Comparison of ENCODE assay signal across 8 cellular contexts in genomic region chr15:74835312-74835823, GRCh38. TPM values are rescaled to one million over a fixed set of nuclear protein-coding genes. Genes with fewer than 3 reads are reported as not detected.
DNase-seq lines count a peak whose midpoint lies in the region; ATAC-seq, FAIRE-seq and TF ChIP-seq lines count a peak whose summit lies in the region.

No MANE protein-coding gene starts in this region.

- no peaks in the 10 kb centered on the region for H3F3A ChIP-seq in Loucy (ENCODE audit: low read depth)

- H3K27ac ChIP-seq in thyroid gland: no peak overlapping the region

- ATAC-seq in HG02588 (IDR thresholded peaks at IDR 0.05; ENCODE audit: unreplicated experiment): no peak

- H3K79me2 ChIP-seq in Loucy (ENCODE audit: insufficient read depth, low read length): no peaks in the 10 kb centered on the region

- intact Hi-C loops in thyroid gland (cut with DNase I): loop anchor here (5.0 to 10.0 kb wide), 2 partner anchors 63 to 109 kb away; no protein-coding TSS in a partner anchor

- no peaks in the 10 kb centered on the region for H3K9me3 ChIP-seq in Loucy (ENCODE audit: insufficient read depth, low read depth, low read length)
- no peaks in the 10 kb centered on the region for H3K9me3 ChIP-seq in thyroid gland

- TF ChIP-seq CTCF in Loucy (conservative IDR thresholded peaks at IDR 0.05; ENCODE audit: low read length): peak; percentile 88
- TF ChIP-seq CTCF in WI38 (IDR thresholded peaks at IDR 0.05; ENCODE audit: low read depth, low read length): peak; percentile 90
- peak; percentile 32 to 75 (median 59) for TF ChIP-seq CTCF in thyroid gland (IDR thresholded peaks at IDR 0.05)

- no peaks in the 10 kb centered on the region for H4K20me1 ChIP-seq in Loucy (ENCODE audit: insufficient read depth, low read length, poor library complexity, severe bottlenecking)

- H3K9me2 ChIP-seq in Loucy (replicated peaks; ENCODE audit: low read depth, low read length): no peaks in the 10 kb centered on the region

- H3K4me1 ChIP-seq in Loucy (ENCODE audit: insufficient read depth, low read length, poor library complexity, severe bottlenecking): peaks cover 10% of the 10 kb centered on the region
- H3K4me1 ChIP-seq in thyroid gland: no peaks in the 10 kb centered on the region

- H2AFZ ChIP-seq in Loucy (ENCODE audit: low read length): no peak overlapping the region

- TF ChIP-seq POLR2A in thyroid gland (IDR thresholded peaks at IDR 0.05): no peak

- no peak overlapping the region for H3K9ac ChIP-seq in Loucy (ENCODE audit: low read depth, low read length, poor library complexity, severe bottlenecking)

- H3K27me3 ChIP-seq in Loucy (ENCODE audit: insufficient read depth, low read length, poor library complexity, severe bottlenecking) (no peaks in the 10 kb centered on the region), thyroid gland (no peaks in the 10 kb centered on the region)

- peak; percentile 96 for FAIRE-seq in G401.6 (lab: Jason Lieb, UNC)

- 30 to 52% methylated on average over 4 of the region's 5 CpGs for WGBS in thyroid gland, 2 donors

- H3K4me3 ChIP-seq in Loucy (ENCODE audit: low read length, poor library complexity, severe bottlenecking) (no peak overlapping the region), WI38 (ENCODE audit: low read depth, low read length) (no peak overlapping the region), thyroid gland (replicated peaks in 1 of 3) (no peak overlapping the region)

- H3K4me2 ChIP-seq in Loucy (ENCODE audit: low read depth, low read length, poor library complexity, severe bottlenecking): no peak overlapping the region

- DNase-seq in dermis blood vessel endothelial cell (peak; percentile 72), lung microvascular endothelial cell (ENCODE audit: low read depth in 2 of 2) (peak; percentile 46 to 56), thyroid gland (peak; percentile 58 to 65), NCI-H128 (lab: John Stamatoyannopoulos, UW; ENCODE audit: unreplicated experiment) (no peak)

- H3K36me3 ChIP-seq in Loucy (ENCODE audit: insufficient read depth, low read length) (no peaks in the 10 kb centered on the region), thyroid gland (peaks cover 0 to 3% of the 10 kb centered on the region in 2 donors)

RNA-seq across cellular contexts. Expression of gene ULK3, which starts 7.6 kb away (rescaled TPM):
- total RNA-seq in dermis blood vessel endothelial cell: 31.0 and 39.3 TPM in 2 replicates
- total RNA-seq in lung microvascular endothelial cell: 12.4 and 19.4 TPM in 2 replicates
- 10 to 100 TPM; 40.9 to 91.1 (median 74.7) TPM for total RNA-seq in thyroid gland

RNA-seq across cellular contexts. Expression of gene CPLX3, which starts 8.9 kb away (rescaled TPM):
- total RNA-seq in dermis blood vessel endothelial cell: not detected in 2 replicates
- not detected in 2 replicates for total RNA-seq in lung microvascular endothelial cell
- not detected for total RNA-seq in thyroid gland

RNA-seq across cellular contexts. Expression of gene LMAN1L, which starts 22.7 kb away (rescaled TPM):
- not detected in 2 replicates for total RNA-seq in dermis blood vessel endothelial cell
- total RNA-seq in lung microvascular endothelial cell: not detected in 2 replicates
- 1 to 10 TPM in 1 of 4 donors, not detected in 3; 3.5 TPM for total RNA-seq in thyroid gland

RNA-seq across cellular contexts. Expression of gene SCAMP2, which starts 37.8 kb away (rescaled TPM):
- total RNA-seq in dermis blood vessel endothelial cell: 32.5 and 46.0 TPM in 2 replicates
- total RNA-seq in lung microvascular endothelial cell: 13.7 and 19.2 TPM in 2 replicates
- 100 to 1,000 TPM in 2 of 4 donors, 10 to 100 TPM in 2; 59.3 to 129 (median 104) TPM for total RNA-seq in thyroid gland

RNA-seq across cellular contexts. Expression of gene CSK, which starts 53.5 kb away (rescaled TPM):
- total RNA-seq in dermis blood vessel endothelial cell (31.5 and 87.8 TPM in 2 replicates), lung microvascular endothelial cell (24.4 and 37.9 TPM in 2 replicates), thyroid gland (10 to 100 TPM; 18.2 to 24.3 (median 20.3) TPM)
